24 cellular contexts compared by ENCODE assay signal in genomic region chr18:26503382-26503781, GRCh38. TPM values are rescaled to one million over a fixed set of nuclear protein-coding genes. Genes with fewer than 3 reads are reported as not detected.
DNase-seq lines count a peak whose midpoint lies in the region; ATAC-seq and TF ChIP-seq lines count a peak whose summit lies in the region.
"Had no signal": no experiment of that assay in that cellular context is flagged by ENCODE, and none has a peak within 500 bp of the region (broad histone marks: within the 10 kb centered on the region; RNA-seq: fewer than 3 reads in every experiment).

No MANE protein-coding gene starts in this region.

- H3K9me3 ChIP-seq in mammary epithelial cell (replicated peaks; ENCODE audit: insufficient read depth, low read length), result no peaks in the 10 kb centered on the region
- H3K9me3 ChIP-seq: HAP-1, mucosa of descending colon, neutrophil, right lobe of liver had no signal

- intact Hi-C loops in mammary epithelial cell (cut with micrococcal nuclease) (no loop called here), CD14-positive monocyte (cut with micrococcal nuclease) (no loop called here)

- H3K27ac Mint-ChIP-seq in CD14-positive monocyte, result no peak overlapping the region
- H3K27ac Mint-ChIP-seq: activated naive CD8-positive, alpha-beta T cell had no signal

- peak overlapping the region; percentile 71 for H3K4me2 ChIP-seq in mammary epithelial cell (ENCODE audit: insufficient read depth, low read depth, low read length)

- no peak for TF ChIP-seq CTCF in mammary epithelial cell (conservative IDR thresholded peaks at IDR 0.05 in 1 of 2, IDR thresholded peaks at IDR 0.05 in 1 of 2; ENCODE audit: extremely low read depth in 1 of 2, insufficient read depth in 1 of 2, low read depth in 1 of 2, low read length in 2 of 2)
- no peak for TF ChIP-seq CTCF in CD14-positive monocyte (IDR thresholded peaks at IDR 0.05)

- H3K9ac ChIP-seq in mammary epithelial cell (ENCODE audit: insufficient read depth, low read length), result peak overlapping the region; percentile 27

- CTCF ChIA-PET in mammary epithelial cell (lab: Charles Lee; ENCODE audit: low non-redundant PET), result no interaction called here

- peak overlapping the region; percentile 30 for H3K27ac ChIP-seq in mammary epithelial cell (ENCODE audit: insufficient read depth, low read depth, low read length)
- H3K27ac ChIP-seq: 22Rv1, coronary artery, neutrophil, right lobe of liver had no signal

- no peaks in the 10 kb centered on the region for H3K27me3 ChIP-seq in mammary epithelial cell (ENCODE audit: insufficient read depth, low read length)
- H3K27me3 ChIP-seq: neutrophil, right lobe of liver had no signal

- no peaks in the 10 kb centered on the region for H3K9me3 Mint-ChIP-seq in CD14-positive monocyte

- peaks cover 8% of the 10 kb centered on the region for H3K36me3 ChIP-seq in mammary epithelial cell (ENCODE audit: insufficient read depth, low read length)
- H3K36me3 ChIP-seq: HAP-1, neutrophil, right lobe of liver had no signal

- in situ Hi-C loops in mammary epithelial cell (cut with MboI; ENCODE audit: low sequenced_read_pairs in 2 of 2), result no loop called here

- dilution Hi-C loops in mammary epithelial cell (cut with HindIII; ENCODE audit: low sequenced_read_pairs), result no loop called here

- H4K20me1 ChIP-seq in mammary epithelial cell (ENCODE audit: insufficient read depth, low read length), result no peaks in the 10 kb centered on the region

- H3K4me3 Mint-ChIP-seq in CD14-positive monocyte, result no peak overlapping the region
- H3K4me3 Mint-ChIP-seq: activated naive CD8-positive, alpha-beta T cell had no signal

- H3K27me3 Mint-ChIP-seq in CD14-positive monocyte (ENCODE audit: low read depth in 3 of 3), result peaks cover 0 to 1% (median 0%) of the 10 kb centered on the region in 3 donors
- H3K27me3 Mint-ChIP-seq: activated naive CD8-positive, alpha-beta T cell had no signal

- no peaks in the 10 kb centered on the region for H3K36me3 Mint-ChIP-seq in CD14-positive monocyte

- ATAC-seq in HG03097 (IDR thresholded peaks at IDR 0.05; ENCODE audit: low FRiP score, unreplicated experiment), result no peak
- ATAC-seq: left colon, mucosa of descending colon, right lobe of liver had no signal

- H3K4me3 ChIP-seq in mammary epithelial cell (replicated peaks in 1 of 3; ENCODE audit: insufficient read depth in 1 of 3, low read depth in 2 of 3, low read length in 3 of 3), result no peak overlapping the region
- H3K4me3 ChIP-seq: coronary artery, HAP-1, mucosa of descending colon, right lobe of liver had no signal

- BruUV-seq in mammary epithelial cell (replicated peaks; lab: Mats Ljungman, UMichigan), result no TSS peak

- H2AFZ ChIP-seq in mammary epithelial cell (ENCODE audit: low read depth, low read length), result peak overlapping the region; percentile 69

- WGBS in mammary epithelial cell (ENCODE audit: low coverage, missing lambda C conversion rate), result 39% methylated on average over 7 of the region's 7 CpGs

- DNase-seq in DMS53 (lab: John Stamatoyannopoulos, UW) (peak; percentile 35), DMS53 treated with DMSO at 0.1 percent for 48 hours (lab: John Stamatoyannopoulos, UW; ENCODE audit: unreplicated experiment) (no peak), mammary epithelial cell (peak; percentile 37), iris pigment epithelial cell (ENCODE audit: low read depth) (peak; percentile 62), pulmonary artery endothelial cell (ENCODE audit: low read depth, low spot score) (peak; percentile 11), CD14-positive monocyte (ENCODE audit: low spot score) (no peak), NCI-H1417 treated with DMSO at 0.1 percent for 48 hours (lab: John Stamatoyannopoulos, UW) (no peak)
- DNase-seq: activated CD4-positive, alpha-beta T cell treated with anti-CD3 and anti-CD28 coated beads for 48 hours; AML-193; foreskin fibroblast; KBM-7; left colon; mucosa of descending colon; MV-4-11; NCI-H2029; NCI-H446; right lobe of liver; stimulated activated CD4-positive, alpha-beta T cell treated with anti-CD3 and anti-CD28 coated beads, Interleukin-15, amount 100 ng/mL, for 24 hours had no signal

- peaks cover 52% of the 10 kb centered on the region for H3K79me2 ChIP-seq in mammary epithelial cell (ENCODE audit: insufficient read depth, low read length)

- no peaks in the 10 kb centered on the region for H3K4me1 Mint-ChIP-seq in CD14-positive monocyte

- H3K4me1 ChIP-seq in mammary epithelial cell (ENCODE audit: insufficient read depth, low read length), result peaks cover 4% of the 10 kb centered on the region
- H3K4me1 ChIP-seq: HAP-1, right lobe of liver had no signal

RNA-seq across cellular contexts. Expression of gene KCTD1, which starts 45.0 kb away (rescaled TPM):
- total RNA-seq in mammary epithelial cell (10 to 100 TPM; 35.3 to 64.6 TPM), pulmonary artery endothelial cell (13.5 and 14.6 TPM in 2 replicates)
- polyA plus RNA-seq in mammary epithelial cell (62.2 TPM), CD14-positive monocyte (not detected)
- 97.8 TPM for polyA minus RNA-seq in mammary epithelial cell

Comparison
In these comparisons a context has a peak if more than half of its experiments do, and no peak if none do; other contexts are left out.
1. DNase-seq: peak in DMS53 (single experiment), mammary epithelial cell (single experiment), iris pigment epithelial cell (single experiment) and pulmonary artery endothelial cell (single experiment); none in DMS53 treated with DMSO at 0.1 percent for 48 hours (single experiment), CD14-positive monocyte (single experiment) and NCI-H1417 treated with DMSO at 0.1 percent for 48 hours (single experiment).